In the genomic region with DNA sequence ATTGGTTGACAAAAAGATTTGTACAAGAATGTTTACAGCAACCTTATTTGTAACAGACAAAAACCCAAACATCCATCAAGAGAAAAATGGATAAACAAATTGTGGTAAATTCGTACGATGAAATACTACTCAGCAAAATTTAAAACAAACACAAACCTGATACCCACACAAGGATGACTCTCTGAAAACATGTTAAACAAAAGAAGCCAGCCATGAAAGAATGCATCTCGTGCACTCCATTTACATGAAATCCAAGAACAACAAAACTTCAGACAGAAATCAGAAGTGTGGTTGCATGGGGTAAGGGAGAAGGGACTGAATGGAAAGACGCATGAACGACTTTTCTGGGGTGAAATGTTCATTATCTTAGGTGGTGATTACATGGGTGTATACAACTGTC, we compare ENCODE assay signal across 20 cellular contexts.
DNase-seq lines count a peak whose midpoint lies in the region; ATAC-seq, FAIRE-seq and TF ChIP-seq lines count a peak whose summit lies in the region.
"Had no signal": no experiment of that assay in that cellular context is flagged by ENCODE, and none has a peak within 500 bp of the region (broad histone marks: within the 10 kb centered on the region; RNA-seq: fewer than 3 reads in every experiment).

No MANE protein-coding gene starts in this region.

- H3K27ac ChIP-seq in K562 (ENCODE audit: extremely low read depth, low read depth, low read length) (no peak overlapping the region), substantia nigra (ENCODE audit: low read depth, low read length, poor library complexity, severe bottlenecking) (no peak overlapping the region)

- H3K9me1 ChIP-seq in K562 (ENCODE audit: control insufficient read depth, insufficient read depth, low read length) = no peaks in the 10 kb centered on the region

- DNase-seq in AG09319 (ENCODE audit: extremely low read depth, low read depth) (peak; percentile 36), adipocyte (ENCODE audit: low read depth) (peak; percentile 42), K562 (ENCODE audit: extremely low read depth in 1 of 4, low spot score in 3 of 4) (no peak), fibroblast of peridontal ligament (ENCODE audit: extremely low read depth) (peak; percentile 68), substantia nigra (lab: John Stamatoyannopoulos, UW) (no peak)
- DNase-seq: 8988T; BE2C; C1 segment of cervical spinal cord; CD4-positive, CD25-positive, alpha-beta regulatory T cell; CD8-positive, alpha-beta memory T cell; COR-L47; DMS153; DMS79; GDM1; HCEC 1CT; KG1 had no signal

- H3K36me3 ChIP-seq in adipocyte (ENCODE audit: control insufficient read depth, insufficient read depth, low read length, severe bottlenecking) (peaks cover 6% of the 10 kb centered on the region), K562 (ENCODE audit: control insufficient read depth, insufficient read depth, low read length) (0 out of 3 replicates have a peak, but pooled peaks cover 3% of the 10 kb centered on the region)
- H3K36me3 ChIP-seq: BE2C had no signal

- H3K27me3 ChIP-seq in adipocyte (replicated peaks; ENCODE audit: control insufficient read depth, insufficient read depth, low read length) (no peaks in the 10 kb centered on the region), K562 (ENCODE audit: control insufficient read depth in 2 of 2, insufficient read depth in 2 of 2, low read length in 2 of 2) (no peaks in the 10 kb centered on the region)
- H3K27me3 ChIP-seq: BE2C had no signal

- ATAC-seq in K562 (no peak), HG02759 (IDR thresholded peaks at IDR 0.05; ENCODE audit: unreplicated experiment) (no peak), HG02763 (IDR thresholded peaks at IDR 0.05; ENCODE audit: unreplicated experiment) (no peak)
- no peak for ATAC-seq in activated CD4-positive, CD25-positive, alpha-beta regulatory T cell treated with anti-CD3 and anti-CD28 coated beads, Interleukin-2, amount 50 U/mL, for 24 hours

- TF ChIP-seq POLR2A in K562 (conservative IDR thresholded peaks at IDR 0.05) = no peak

- WGBS in K562 (ENCODE audit: insufficient coverage, low coverage, missing lambda C conversion rate) = 77% methylated on average over 5 of the region's 5 CpGs

- no peak for TF ChIP-seq EP300 in K562 (IDR thresholded peaks at IDR 0.05; ENCODE audit: low read length)

- POLR2A ChIA-PET in K562 (lab: Yijun Ruan, JAX) = no interaction called here

- no peaks in the 10 kb centered on the region for H3K79me2 ChIP-seq in K562 (ENCODE audit: control insufficient read depth, insufficient read depth, low read length)

- H3K9me3 ChIP-seq in adipocyte (ENCODE audit: control insufficient read depth, low read length) (no peaks in the 10 kb centered on the region), K562 (replicated peaks; ENCODE audit: control insufficient read depth, insufficient read depth, low read depth, low read length) (no peaks in the 10 kb centered on the region)
- H3K9me3 ChIP-seq: BE2C had no signal

- TF ChIP-seq CTCF in AG09319 (IDR thresholded peaks at IDR 0.05; ENCODE audit: low read depth, low read length) (no peak), K562 (IDR thresholded peaks at IDR 0.05 in 2 of 3, conservative IDR thresholded peaks at IDR 0.05 in 1 of 3; ENCODE audit: insufficient read depth in 2 of 3, low read depth in 1 of 3, low read length in 3 of 3) (no peak)

- H4K20me1 ChIP-seq in K562 (replicated peaks; ENCODE audit: control insufficient read depth, insufficient read depth, low read length) = no peaks in the 10 kb centered on the region

- peaks cover 6% of the 10 kb centered on the region for H3K4me1 ChIP-seq in adipocyte (ENCODE audit: control insufficient read depth, insufficient read depth, low read length)
- no peaks in the 10 kb centered on the region for H3K4me1 ChIP-seq in K562 (replicated peaks in 1 of 2; ENCODE audit: control insufficient read depth in 2 of 2, insufficient read depth in 2 of 2, low read length in 2 of 2)
- H3K4me1 ChIP-seq: BE2C had no signal

- no peak for TF ChIP-seq RAD21 in K562 (CRISPR knock-in tag; conservative IDR thresholded peaks at IDR 0.05 in 1 of 2, IDR thresholded peaks at IDR 0.05 in 1 of 2)

- intact Hi-C loops in K562 (cut with micrococcal nuclease) = no loop called here

- H3K4me3 ChIP-seq in adipocyte (ENCODE audit: low read length) (no peak overlapping the region), K562 (no peak overlapping the region)

- H3K9ac ChIP-seq in adipocyte (ENCODE audit: low read length) = no peak overlapping the region
- no peak overlapping the region for H3K9ac ChIP-seq in K562 (ENCODE audit: insufficient read depth in 1 of 2, low read depth in 2 of 2, low read length in 2 of 2)

- FAIRE-seq in K562 (lab: Jason Lieb, UNC) = no peak
- FAIRE-seq: HTR-8/SVneo had no signal

- CTCF ChIA-PET in K562 (lab: Yijun Ruan, JAX; ENCODE audit: low intra/inter-chr PET ratio) = no interaction called here

- no peak overlapping the region for H3K4me2 ChIP-seq in K562 (ENCODE audit: insufficient read depth, low read length)

- BruUV-seq in K562 (replicated peaks; lab: Mats Ljungman, UMichigan) = no TSS peak

- no peak overlapping the region for H2AFZ ChIP-seq in K562 (ENCODE audit: low read depth, low read length)

- in situ Hi-C loops in K562 (cut with MboI) = no loop called here

TF ChIP-seq in K562, 482 proteins besides CTCF, POLR2A, EP300 and RAD21:
- TF ChIP-seq C11orf30 (IDR thresholded peaks at IDR 0.05; ENCODE audit: low read depth) = peak; percentile 62; the same call in 1 of the 2 replicates
- no peak for TF ChIP-seq POLR2AphosphoS2 (IDR thresholded peaks at IDR 0.05; ENCODE audit: low read length)
- TF ChIP-seq RCOR1 (IDR thresholded peaks at IDR 0.05; ENCODE audit: borderline replicate concordance in 1 of 2, low read depth in 2 of 2, low read length in 2 of 2) = no peak
- no peak for TF ChIP-seq SRSF3 (IDR thresholded peaks at IDR 0.05; ENCODE audit: insufficient read depth, low read length)
- TF ChIP-seq HDAC6 (IDR thresholded peaks at IDR 0.05; ENCODE audit: low read depth, low read length) = no peak
- no peak for TF ChIP-seq SRSF7 (optimal IDR thresholded peaks at IDR 0.05; ENCODE audit: low read depth, low read length)
- TF ChIP-seq ZNF316 (IDR thresholded peaks at IDR 0.05) = peak; percentile 81
- TF ChIP-seq, protein P1, sequence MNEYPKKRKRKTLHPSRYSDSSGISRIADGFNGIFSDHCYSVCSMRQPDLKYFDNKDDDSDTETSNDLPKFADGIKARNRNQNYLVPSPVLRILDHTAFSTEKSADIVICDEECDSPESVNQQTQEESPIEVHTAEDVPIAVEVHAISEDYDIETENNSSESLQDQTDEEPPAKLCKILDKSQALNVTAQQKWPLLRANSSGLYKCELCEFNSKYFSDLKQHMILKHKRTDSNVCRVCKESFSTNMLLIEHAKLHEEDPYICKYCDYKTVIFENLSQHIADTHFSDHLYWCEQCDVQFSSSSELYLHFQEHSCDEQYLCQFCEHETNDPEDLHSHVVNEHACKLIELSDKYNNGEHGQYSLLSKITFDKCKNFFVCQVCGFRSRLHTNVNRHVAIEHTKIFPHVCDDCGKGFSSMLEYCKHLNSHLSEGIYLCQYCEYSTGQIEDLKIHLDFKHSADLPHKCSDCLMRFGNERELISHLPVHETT (CRISPR knock-in tag; conservative IDR thresholded peaks at IDR 0.05 in 1 of 2, IDR thresholded peaks at IDR 0.05 in 1 of 2) = no peak

Comparison
In these comparisons a context has a peak if more than half of its experiments do, and no peak if none do; other contexts are left out.
1. DNase-seq: peak in AG09319 (single experiment), adipocyte (single experiment) and fibroblast of peridontal ligament (single experiment); none in K562 (0 of 4) and substantia nigra (0 of 49).